Comparison of ENCODE assay signal across 8 cellular contexts in the genomic region with DNA sequence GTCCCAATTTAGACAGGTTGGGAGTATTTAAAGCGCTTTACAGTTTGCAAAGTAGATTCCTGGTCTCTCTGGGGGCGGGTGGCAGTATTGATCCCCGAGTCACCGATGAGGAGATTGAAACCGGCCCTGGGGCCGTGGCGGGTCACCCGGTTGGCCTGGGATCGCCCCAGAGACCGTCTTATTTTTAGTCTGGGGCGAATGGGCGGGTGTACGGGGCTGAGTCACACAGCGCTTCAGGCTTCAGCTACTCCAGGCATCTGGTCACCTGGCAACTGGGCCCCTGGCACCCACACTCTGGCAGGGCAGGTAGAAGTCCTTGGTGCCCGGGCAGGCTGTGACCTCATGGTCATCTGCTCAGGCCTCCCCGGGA. TPM values are rescaled to one million over a fixed set of nuclear protein-coding genes. Genes with fewer than 3 reads are reported as not detected.
DNase-seq lines count a peak whose midpoint lies in the region; ATAC-seq and TF ChIP-seq lines count a peak whose summit lies in the region.

No MANE protein-coding gene starts in this region.

- no peaks in the 10 kb centered on the region for H3K9me3 ChIP-seq in neural progenitor cell (ENCODE audit: low read depth)

- no peaks in the 10 kb centered on the region for H3K36me3 ChIP-seq in neural progenitor cell

- peaks cover 27% of the 10 kb centered on the region for H3K4me1 Mint-ChIP-seq in T-helper 1 cell treated with Interleukin-12 subunit alpha and Interleukin-12 subunit beta and Interleukin-4 antibody, amounts not matched to agents 30 μg/mL and 1 μg/mL, for 36 hours (ENCODE audit: low read depth)
- H3K4me1 Mint-ChIP-seq in activated T-cell treated with anti-CD3 and anti-CD28 coated beads, Interleukin-2, amount 50 U/mL, for 72 hours (ENCODE audit: low read depth), result peaks cover 36% of the 10 kb centered on the region
- H3K4me1 Mint-ChIP-seq in neural progenitor cell, result peaks cover 23% of the 10 kb centered on the region

- peaks cover 35% of the 10 kb centered on the region for H3K79me2 ChIP-seq in neural progenitor cell (ENCODE audit: low read depth)

- peak overlapping the region; percentile 83 for H3K4me2 ChIP-seq in neural progenitor cell

- H3K27ac Mint-ChIP-seq in T-helper 1 cell treated with Interleukin-12 subunit alpha and Interleukin-12 subunit beta and Interleukin-4 antibody, amounts not matched to agents 30 μg/mL and 1 μg/mL, for 36 hours, result peak overlapping the region; percentile 55
- peak overlapping the region; percentile 50 for H3K27ac Mint-ChIP-seq in activated T-cell treated with anti-CD3 and anti-CD28 coated beads, Interleukin-2, amount 50 U/mL, for 72 hours
- peak overlapping the region; percentile 46 for H3K27ac Mint-ChIP-seq in neural progenitor cell

- peak; percentile 28 for ATAC-seq in activated T-cell treated with anti-CD3 and anti-CD28 coated beads, Interleukin-2, amount 50 U/mL, for 72 hours (replicated peaks in 1 of 2)
- ATAC-seq in foreskin keratinocyte, result peak; percentile 45
- ATAC-seq in GM21786 (IDR thresholded peaks at IDR 0.05; ENCODE audit: unreplicated experiment), result no peak
- no peak for ATAC-seq in GM18502 (IDR thresholded peaks at IDR 0.05; ENCODE audit: poor library complexity, unreplicated experiment)

- TF ChIP-seq CTCF in foreskin keratinocyte (conservative IDR thresholded peaks at IDR 0.05), result no peak
- TF ChIP-seq CTCF in neural progenitor cell (IDR thresholded peaks at IDR 0.05), result no peak

- no peaks in the 10 kb centered on the region for H3K27me3 ChIP-seq in foreskin keratinocyte
- H3K27me3 ChIP-seq in neural progenitor cell, result no peaks in the 10 kb centered on the region

- H3K4me1 ChIP-seq in foreskin keratinocyte (peaks cover 15% of the 10 kb centered on the region), neural progenitor cell (peaks cover 19% of the 10 kb centered on the region)

- peak overlapping the region; percentile 85 for H3K9ac ChIP-seq in neural progenitor cell

- H3K27ac ChIP-seq in foreskin keratinocyte (peak overlapping the region; percentile 0), neural progenitor cell (peak overlapping the region; percentile 73)

- H3K9me3 Mint-ChIP-seq in T-helper 1 cell treated with Interleukin-12 subunit alpha and Interleukin-12 subunit beta and Interleukin-4 antibody, amounts not matched to agents 30 μg/mL and 1 μg/mL, for 36 hours, result no peaks in the 10 kb centered on the region
- no peaks in the 10 kb centered on the region for H3K9me3 Mint-ChIP-seq in activated T-cell treated with anti-CD3 and anti-CD28 coated beads, Interleukin-2, amount 50 U/mL, for 72 hours
- H3K9me3 Mint-ChIP-seq in neural progenitor cell, result no peaks in the 10 kb centered on the region

- H3K36me3 Mint-ChIP-seq in T-helper 1 cell treated with Interleukin-12 subunit alpha and Interleukin-12 subunit beta and Interleukin-4 antibody, amounts not matched to agents 30 μg/mL and 1 μg/mL, for 36 hours (ENCODE audit: low read depth), result peaks cover 11% of the 10 kb centered on the region
- H3K36me3 Mint-ChIP-seq in activated T-cell treated with anti-CD3 and anti-CD28 coated beads, Interleukin-2, amount 50 U/mL, for 72 hours (ENCODE audit: insufficient read depth in 2 of 2), result peaks cover 0 to 3% of the 10 kb centered on the region in 2 donors
- peaks cover 3% of the 10 kb centered on the region for H3K36me3 Mint-ChIP-seq in neural progenitor cell

- peaks cover 33% of the 10 kb centered on the region for H4K20me1 ChIP-seq in neural progenitor cell (ENCODE audit: low read depth)

- H3F3A ChIP-seq in neural progenitor cell (ENCODE audit: low read depth), result peaks cover 36% of the 10 kb centered on the region

- no peak for DNase-seq in T-helper 1 cell
- no peak for DNase-seq in Jurkat, Clone E6-1 (ENCODE audit: low read depth, low spot score)
- peak; percentile 64 to 69 for DNase-seq in activated T-cell treated with anti-CD3 and anti-CD28 coated beads, Interleukin-2, amount 50 U/mL, for 72 hours
- peak; percentile 21 to 59 for DNase-seq in foreskin keratinocyte
- peak; percentile 43 for DNase-seq in neural progenitor cell (ENCODE audit: low spot score)

- peak overlapping the region; percentile 77 for H3K4me3 ChIP-seq in Jurkat, Clone E6-1 (ENCODE audit: low read length)
- H3K4me3 ChIP-seq in neural progenitor cell, result peak overlapping the region; percentile 69

- H3K4me3 Mint-ChIP-seq in T-helper 1 cell treated with Interleukin-12 subunit alpha and Interleukin-12 subunit beta and Interleukin-4 antibody, amounts not matched to agents 30 μg/mL and 1 μg/mL, for 36 hours, result peak overlapping the region; percentile 76
- H3K4me3 Mint-ChIP-seq in activated T-cell treated with anti-CD3 and anti-CD28 coated beads, Interleukin-2, amount 50 U/mL, for 72 hours, result peak overlapping the region; percentile 85 to 91
- peak overlapping the region; percentile 87 for H3K4me3 Mint-ChIP-seq in neural progenitor cell

- H3K27me3 Mint-ChIP-seq in T-helper 1 cell treated with Interleukin-12 subunit alpha and Interleukin-12 subunit beta and Interleukin-4 antibody, amounts not matched to agents 30 μg/mL and 1 μg/mL, for 36 hours (ENCODE audit: low read depth), result no peaks in the 10 kb centered on the region
- no peaks in the 10 kb centered on the region for H3K27me3 Mint-ChIP-seq in activated T-cell treated with anti-CD3 and anti-CD28 coated beads, Interleukin-2, amount 50 U/mL, for 72 hours (ENCODE audit: low read depth)
- peaks cover 9% of the 10 kb centered on the region for H3K27me3 Mint-ChIP-seq in neural progenitor cell (ENCODE audit: insufficient read depth, low read depth)

- H2AFZ ChIP-seq in neural progenitor cell (replicated peaks), result peak overlapping the region; percentile 71

RNA-seq across cellular contexts. Expression of gene MIEF2, which starts 0.7 kb away (rescaled TPM):
- 8.4 TPM for polyA plus RNA-seq in Jurkat, Clone E6-1 (2012; ENCODE audit: insufficient read depth, insufficient read length)
- total RNA-seq in activated T-cell treated with anti-CD3 and anti-CD28 coated beads, Interleukin-2, amount 50 U/mL, for 72 hours, result 1 to 10 TPM; 7.8 to 9.4 TPM
- total RNA-seq in foreskin keratinocyte (14.7 and 14.9 TPM in 2 replicates), neural progenitor cell (ENCODE audit: low replicate concordance) (8.1 and 23.2 TPM in 2 replicates)
- 11.0 and 12.8 TPM in 2 replicates for polyA plus RNA-seq in foreskin keratinocyte

RNA-seq across cellular contexts. Expression of gene FLII, which starts 2.6 kb away (rescaled TPM):
- polyA plus RNA-seq in Jurkat, Clone E6-1 (2012; ENCODE audit: insufficient read depth, insufficient read length), result 226 TPM
- 100 to 1,000 TPM; 318 to 373 TPM for total RNA-seq in activated T-cell treated with anti-CD3 and anti-CD28 coated beads, Interleukin-2, amount 50 U/mL, for 72 hours
- total RNA-seq in foreskin keratinocyte, result 494 and 606 TPM in 2 replicates
- 551 and 619 TPM in 2 replicates for polyA plus RNA-seq in foreskin keratinocyte
- 117 and 193 TPM in 2 replicates for total RNA-seq in neural progenitor cell (ENCODE audit: low replicate concordance)

RNA-seq across cellular contexts. Expression of gene LLGL1, which starts 35.7 kb away (rescaled TPM):
- 22.6 TPM for polyA plus RNA-seq in Jurkat, Clone E6-1 (2012; ENCODE audit: insufficient read depth, insufficient read length)
- 10 to 100 TPM; 18.5 to 18.6 TPM for total RNA-seq in activated T-cell treated with anti-CD3 and anti-CD28 coated beads, Interleukin-2, amount 50 U/mL, for 72 hours
- total RNA-seq in foreskin keratinocyte, result 32.8 and 33.6 TPM in 2 replicates
- 16.7 and 17.8 TPM in 2 replicates for polyA plus RNA-seq in foreskin keratinocyte
- total RNA-seq in neural progenitor cell (ENCODE audit: low replicate concordance), result 70.5 and 190 TPM in 2 replicates

RNA-seq across cellular contexts. Expression of gene TOP3A, which starts 53.7 kb away (rescaled TPM):
- 54.0 TPM for polyA plus RNA-seq in Jurkat, Clone E6-1 (2012; ENCODE audit: insufficient read depth, insufficient read length)
- total RNA-seq in activated T-cell treated with anti-CD3 and anti-CD28 coated beads, Interleukin-2, amount 50 U/mL, for 72 hours, result 10 to 100 TPM; 72.0 to 90.6 TPM
- total RNA-seq in foreskin keratinocyte, result 24.2 and 27.4 TPM in 2 replicates
- polyA plus RNA-seq in foreskin keratinocyte, result 11.3 and 12.6 TPM in 2 replicates
- total RNA-seq in neural progenitor cell (ENCODE audit: low replicate concordance), result 49.2 and 67.8 TPM in 2 replicates

RNA-seq across cellular contexts. Expression of gene SMCR8, which starts 54.0 kb away (rescaled TPM):
- 8.2 TPM for polyA plus RNA-seq in Jurkat, Clone E6-1 (2012; ENCODE audit: insufficient read depth, insufficient read length)
- total RNA-seq in activated T-cell treated with anti-CD3 and anti-CD28 coated beads, Interleukin-2, amount 50 U/mL, for 72 hours, result 10 to 100 TPM; 17.3 to 18.7 TPM
- 14.0 and 15.5 TPM in 2 replicates for total RNA-seq in foreskin keratinocyte
- polyA plus RNA-seq in foreskin keratinocyte, result 2.5 and 2.7 TPM in 2 replicates
- 8.9 and 11.9 TPM in 2 replicates for total RNA-seq in neural progenitor cell (ENCODE audit: low replicate concordance)

Comparison
In these comparisons a context has a peak if more than half of its experiments do, and no peak if none do; other contexts are left out.
1. DNase-seq: peak in activated T-cell treated with anti-CD3 and anti-CD28 coated beads, Interleukin-2, amount 50 U/mL, for 72 hours (2 of 2), foreskin keratinocyte (2 of 2) and neural progenitor cell (single experiment); none in T-helper 1 cell (0 of 5) and Jurkat, Clone E6-1 (single experiment).
2. ATAC-seq: peak in activated T-cell treated with anti-CD3 and anti-CD28 coated beads, Interleukin-2, amount 50 U/mL, for 72 hours (2 of 2) and foreskin keratinocyte (single experiment); none in GM21786 (single experiment) and GM18502 (single experiment).
3. Peak in every context shown above with its lines, with median percentiles within 50 percentile points of each other: H3K27ac Mint-ChIP-seq and H3K4me3 Mint-ChIP-seq.